19 cellular contexts compared by ENCODE assay signal in the genomic region with DNA sequence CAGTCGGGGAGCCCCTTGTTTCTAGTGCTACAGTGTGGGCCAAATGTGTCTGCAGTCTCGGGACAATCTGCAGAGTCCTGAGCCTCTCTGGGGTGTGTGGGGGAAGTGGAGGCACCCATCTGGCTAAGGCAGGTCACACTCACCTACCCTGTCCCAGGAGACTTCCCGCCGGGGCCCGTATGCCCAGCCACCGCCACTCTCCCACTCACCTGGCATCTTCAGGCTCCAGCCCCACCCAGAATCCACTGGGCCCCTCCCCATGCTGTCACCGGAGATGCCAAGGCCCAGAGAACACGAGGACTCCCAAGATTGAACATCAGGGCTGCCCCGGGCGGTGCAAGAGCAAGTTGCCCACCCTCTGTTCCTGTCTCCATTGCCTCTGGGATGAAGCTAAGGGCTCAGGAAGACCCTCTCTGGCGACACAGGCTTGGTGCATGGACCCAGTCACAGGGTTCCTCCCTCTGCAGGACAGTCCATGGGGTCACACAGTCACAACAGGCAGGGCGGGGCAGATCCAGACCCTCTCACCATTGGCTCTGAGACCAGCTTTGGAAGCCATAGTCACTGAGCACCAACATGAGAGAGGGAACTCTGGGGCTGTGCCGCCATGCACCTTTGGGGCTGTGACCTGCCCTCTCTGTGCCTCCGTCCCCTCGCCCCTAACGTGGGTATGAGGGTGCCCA. TPM values are rescaled to one million over a fixed set of nuclear protein-coding genes. Genes with fewer than 3 reads are reported as not detected.
DNase-seq lines count a peak whose midpoint lies in the region; ATAC-seq and TF ChIP-seq lines count a peak whose summit lies in the region.
"Had no signal": no experiment of that assay in that cellular context is flagged by ENCODE, and none has a peak within 500 bp of the region (broad histone marks: within the 10 kb centered on the region; RNA-seq: fewer than 3 reads in every experiment).

No MANE protein-coding gene starts in this region.

- H3K9ac ChIP-seq in BLaER1 treated with 17β-estradiol and CSF1 and Interleukin-3, amounts not matched to agents 10 nM and 100 nM = 0 out of 22 replicates have a peak overlapping the region, but pooled peaks of 2 of the 11 experiments have one; percentile 9 to 29

- POLR2A ChIA-PET in RWPE1 (lab: Yijun Ruan, JAX; ENCODE audit: low non-redundant PET) = no interaction called here

- peak overlapping the region in 1 of 11 experiments; percentile 25; a peak in 1 of 22 replicates for H3K27ac ChIP-seq in BLaER1 treated with 17β-estradiol and CSF1 and Interleukin-3, amounts not matched to agents 10 nM and 100 nM
- H3K27ac ChIP-seq in RWPE1 (peak overlapping the region; percentile 97; the same call in 1 of the 2 replicates), temporal lobe (ENCODE audit: low read depth, low read length) (peak overlapping the region; percentile 27)
- H3K27ac ChIP-seq: 22Rv1, HL-60 had no signal

- 0 out of 22 replicates have a peak, but pooled peaks cover 0 to 5% (median 0%) of the 10 kb centered on the region in 11 experiments for H3K27me3 ChIP-seq in BLaER1 treated with 17β-estradiol and CSF1 and Interleukin-3, amounts not matched to agents 10 nM and 100 nM

- ATAC-seq in activated naive CD4-positive, alpha-beta T cell treated with anti-CD3 and anti-CD28 coated beads, Interleukin-2, amount 50 U/mL, for 72 hours = peak; percentile 5 to 15
- ATAC-seq in HG02763 (IDR thresholded peaks at IDR 0.05; ENCODE audit: unreplicated experiment) = no peak
- ATAC-seq: GM12878 had no signal

- H4K20me1 ChIP-seq in BLaER1 treated with 17β-estradiol and CSF1 and Interleukin-3, amounts not matched to agents 10 nM and 100 nM = peaks cover 55 to 98% (median 91%) of the 10 kb centered on the region in 11 experiments

- H3K4me3 ChIP-seq in BLaER1 treated with 17β-estradiol and CSF1 and Interleukin-3, amounts not matched to agents 10 nM and 100 nM = no peak overlapping the region
- H3K4me3 ChIP-seq: GM12878, HAP-1 had no signal

- CTCF ChIA-PET in RWPE1 (lab: Yijun Ruan, JAX) = interaction anchor here (0.6 kb wide), 1 partner anchor 1691 kb away, joined by 3 read pairs; no protein-coding TSS in a partner anchor

- H3K4me1 ChIP-seq in BLaER1 treated with 17β-estradiol and CSF1 and Interleukin-3, amounts not matched to agents 10 nM and 100 nM = peaks cover 12 to 63% (median 52%) of the 10 kb centered on the region in 10 experiments
- H3K4me1 ChIP-seq: HAP-1 had no signal

- H3K27ac Mint-ChIP-seq in activated naive CD4-positive, alpha-beta T cell treated with anti-CD3 and anti-CD28 coated beads, Interleukin-2, amount 50 U/mL, for 72 hours = no peak overlapping the region
- H3K27ac Mint-ChIP-seq: CD4-positive, CD25-positive, alpha-beta regulatory T cell; CD8-positive, alpha-beta memory T cell had no signal

- no peaks in the 10 kb centered on the region for H3K9me3 Mint-ChIP-seq in activated naive CD4-positive, alpha-beta T cell treated with anti-CD3 and anti-CD28 coated beads, Interleukin-2, amount 50 U/mL, for 72 hours
- H3K9me3 Mint-ChIP-seq: CD4-positive, CD25-positive, alpha-beta regulatory T cell; CD8-positive, alpha-beta memory T cell had no signal

- no peaks in the 10 kb centered on the region for H3K36me3 Mint-ChIP-seq in activated naive CD4-positive, alpha-beta T cell treated with anti-CD3 and anti-CD28 coated beads, Interleukin-2, amount 50 U/mL, for 72 hours

- H3K9me3 ChIP-seq in BLaER1 treated with 17β-estradiol and CSF1 and Interleukin-3, amounts not matched to agents 10 nM and 100 nM (replicated peaks in 1 of 11) = no peaks in the 10 kb centered on the region
- H3K9me3 ChIP-seq: HAP-1 had no signal

- no peak for TF ChIP-seq CTCF in RWPE1 (conservative IDR thresholded peaks at IDR 0.05; ENCODE audit: low read depth)

- H3K36me3 ChIP-seq in BLaER1 treated with 17β-estradiol and CSF1 and Interleukin-3, amounts not matched to agents 10 nM and 100 nM = peaks cover 47 to 96% (median 80%) of the 10 kb centered on the region in 11 experiments

- H3K4me2 ChIP-seq in BLaER1 treated with 17β-estradiol and CSF1 and Interleukin-3, amounts not matched to agents 10 nM and 100 nM = peak overlapping the region in 8 of 11 experiments; percentile 15 to 86 (median 73); a peak in 14 of 22 replicates

- no peak for DNase-seq in activated naive CD4-positive, alpha-beta T cell treated with anti-CD3 and anti-CD28 coated beads, Interleukin-2, amount 50 U/mL, for 72 hours (ENCODE audit: low spot score in 2 of 2)
- no peak for DNase-seq in activated naive CD4-positive, alpha-beta T cell treated with anti-CD3 and anti-CD28 coated beads, Interleukin-2, amount 50 U/mL, for 16 hours
- DNase-seq in RWPE1 (ENCODE audit: low spot score) (no peak), NK-92 (lab: John Stamatoyannopoulos, UW; ENCODE audit: unreplicated experiment) (no peak)
- DNase-seq: C1 segment of cervical spinal cord; CD4-positive, CD25-positive, alpha-beta regulatory T cell; CD8-positive, alpha-beta memory T cell; COR-L47; DMS 273 treated with DMSO at 0.1 percent for 48 hours; DMS53; DND-41; EL had no signal

RNA-seq across cellular contexts. Expression of gene SREBF1, which starts 38.1 kb away (rescaled TPM):
- total RNA-seq in activated naive CD4-positive, alpha-beta T cell treated with anti-CD3 and anti-CD28 coated beads, Interleukin-2, amount 50 U/mL, for 72 hours = 100 to 1,000 TPM in 1 of 2 donors, 10 to 100 TPM in 1; 67.2 to 103 TPM
- total RNA-seq in temporal lobe = 13.3 TPM
